9 cellular contexts compared by ENCODE assay signal in the genomic region with DNA sequence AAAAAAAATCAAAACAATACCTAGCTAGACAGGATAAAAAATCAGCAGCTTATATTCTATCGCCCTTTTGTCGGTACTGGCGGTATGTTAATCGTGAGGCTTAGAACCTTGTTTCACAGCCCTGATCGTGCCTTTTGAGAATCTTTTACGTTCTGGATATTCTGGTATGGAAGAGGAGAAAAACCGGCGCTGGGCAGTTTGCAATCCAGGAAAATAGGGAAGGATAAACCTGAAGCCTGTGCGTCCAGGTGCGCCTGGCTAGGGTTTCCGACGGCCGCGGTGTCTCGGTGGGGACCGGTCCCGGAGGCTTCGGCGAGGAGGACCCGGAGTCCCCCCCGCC. TPM values are rescaled to one million over a fixed set of nuclear protein-coding genes. Genes with fewer than 3 reads are reported as not detected.
DNase-seq lines count a peak whose midpoint lies in the region; ATAC-seq, FAIRE-seq and TF ChIP-seq lines count a peak whose summit lies in the region.
"Had no signal": no experiment of that assay in that cellular context is flagged by ENCODE, and none has a peak within 500 bp of the region (broad histone marks: within the 10 kb centered on the region; RNA-seq: fewer than 3 reads in every experiment).

No MANE protein-coding gene starts in this region.

- ATAC-seq in GM12878 (no peak), lung (ENCODE audit: insufficient read depth, low FRiP score) (no peak)

- POLR2A ChIA-PET in GM12878 (lab: Charles Lee), result no interaction called here

- H3K79me2 ChIP-seq in GM12878 (ENCODE audit: control insufficient read depth, insufficient read depth, low read length), result no peaks in the 10 kb centered on the region

- H3K9me3 ChIP-seq in GM12878 (replicated peaks; ENCODE audit: control insufficient read depth, insufficient read depth, low read length), result no peaks in the 10 kb centered on the region
- H3K9me3 ChIP-seq in lung (ENCODE audit: control insufficient read depth in 2 of 2, insufficient read depth in 1 of 2, low read length in 1 of 2), result no peaks in the 10 kb centered on the region
- no peaks in the 10 kb centered on the region for H3K9me3 ChIP-seq in tibial nerve

- H3K4me3 ChIP-seq in GM12878 (no peak overlapping the region), lung (peak overlapping the region; percentile 52), tibial nerve (peak overlapping the region; percentile 33 to 61 (median 46))

- H3K27ac Mint-ChIP-seq in activated naive CD4-positive, alpha-beta T cell treated with anti-CD3 and anti-CD28 coated beads for 36 hours, result no peak overlapping the region

- CTCF ChIA-PET in activated naive CD4-positive, alpha-beta T cell treated with anti-CD3 and anti-CD28 coated beads for 36 hours (lab: Charles Lee), result interaction anchor here (1.2 kb wide), 1 partner anchor 34 kb away, joined by 3 read pairs; no protein-coding TSS in a partner anchor
- CTCF ChIA-PET in GM12878 (lab: Yijun Ruan, JAX), result interaction anchor here (0.7 kb wide), 1 partner anchor 67 kb away, joined by 3 read pairs; no protein-coding TSS in a partner anchor

- H3K27me3 Mint-ChIP-seq in activated naive CD4-positive, alpha-beta T cell treated with anti-CD3 and anti-CD28 coated beads for 36 hours (ENCODE audit: low read depth), result peaks cover 60% of the 10 kb centered on the region

- SMC1A ChIA-PET in GM12878 (lab: Charles Lee; ENCODE audit: uncharacterized antibody, unreplicated experiment), result no interaction called here

- no peaks in the 10 kb centered on the region for H3K36me3 Mint-ChIP-seq in activated naive CD4-positive, alpha-beta T cell treated with anti-CD3 and anti-CD28 coated beads for 36 hours (ENCODE audit: low read depth)

- intact Hi-C loops in activated naive CD4-positive, alpha-beta T cell treated with anti-CD3 and anti-CD28 coated beads for 36 hours (cut with micrococcal nuclease), result loop anchor here (2.0 to 5.0 kb wide), 2 partner anchors 17 to 39 kb away; a partner anchor contains a TSS
- intact Hi-C loops in GM12878 (cut with micrococcal nuclease; ENCODE audit: unreplicated experiment), result no loop called here

- H3K27ac ChIP-seq in GM12878 (ENCODE audit: control insufficient read depth, insufficient read depth) (no peak overlapping the region), lung (ENCODE audit: low read depth in 1 of 2, low read length in 1 of 2) (peak overlapping the region in 1 of 2 donors; percentile 91), tibial nerve (peak overlapping the region in 1 of 4 donors; percentile 52), caudate nucleus (ENCODE audit: low read depth, low read length) (no peak overlapping the region)

- no peak for DNase-seq in activated naive CD4-positive, alpha-beta T cell treated with anti-CD3 and anti-CD28 coated beads for 36 hours
- DNase-seq in activated naive CD4-positive, alpha-beta T cell treated with Interleukin-2 at 50 U/mL for 16 hours, result no peak
- DNase-seq in GM12878 (ENCODE audit: low read depth, low spot score), result no peak
- DNase-seq in lung (ENCODE audit: low spot score), result no peak
- no peak for DNase-seq in tibial nerve (ENCODE audit: low spot score in 2 of 2)
- DNase-seq in SW480 (ENCODE audit: low spot score), result no peak
- no peak for DNase-seq in SKM-1 treated with dmso at 0.1 percent for 144 hours (lab: John Stamatoyannopoulos, UW; ENCODE audit: unreplicated experiment)
- DNase-seq in caudate nucleus (lab: John Stamatoyannopoulos, UW), result no peak

- no peak overlapping the region for H2AFZ ChIP-seq in GM12878 (ENCODE audit: control insufficient read depth, low read depth, low read length)

- RAD21 ChIA-PET in GM12878 (lab: Charles Lee; ENCODE audit: unreplicated experiment), result no interaction called here

- 53% methylated on average over 9 of the region's 21 CpGs for WGBS in GM12878 (ENCODE audit: insufficient coverage, insufficient replicate concordance, low lambda C conversion rate, missing lambda C conversion rate)
- WGBS in lung, 2 donors, result 7 to 9% methylated on average over 21 of the region's 21 CpGs
- WGBS in tibial nerve, 2 donors, result 14 to 15% methylated on average over 20 to 21 of the region's 21 CpGs

- no TSS peak for BruUV-seq in GM12878 (replicated peaks; lab: Mats Ljungman, UMichigan)

- H3K36me3 ChIP-seq in GM12878 (ENCODE audit: control insufficient read depth in 2 of 2, insufficient read depth in 2 of 2, low read length in 1 of 2) (no peaks in the 10 kb centered on the region), lung (ENCODE audit: control insufficient read depth in 2 of 2, insufficient read depth in 2 of 2, low read length in 2 of 2) (no peaks in the 10 kb centered on the region), tibial nerve (no peaks in the 10 kb centered on the region)

- no peaks in the 10 kb centered on the region for H4K20me1 ChIP-seq in GM12878 (ENCODE audit: control insufficient read depth, insufficient read depth)

- TF ChIP-seq RAD21 in GM12878 (IDR thresholded peaks at IDR 0.05; ENCODE audit: insufficient read depth, low read depth, low read length), result no peak

- no peak for TF ChIP-seq POLR2A in GM12878 (IDR thresholded peaks at IDR 0.05; ENCODE audit: low read depth, low read length)
- no peak for TF ChIP-seq POLR2A in tibial nerve (IDR thresholded peaks at IDR 0.05)

- in situ Hi-C loops in GM12878 (cut with MboI), result no loop called here

- H3K4me1 ChIP-seq in GM12878 (ENCODE audit: control insufficient read depth, insufficient read depth, low read length), result no peaks in the 10 kb centered on the region
- H3K4me1 ChIP-seq in lung (ENCODE audit: control insufficient read depth in 2 of 2, insufficient read depth in 2 of 2, low read length in 2 of 2), result peaks cover 0 to 5% of the 10 kb centered on the region in 2 donors
- peaks cover 0 to 24% (median 5%) of the 10 kb centered on the region in 4 donors for H3K4me1 ChIP-seq in tibial nerve

- H3K9ac ChIP-seq in GM12878 (ENCODE audit: control insufficient read depth, insufficient read depth, low read length), result no peak overlapping the region

- peak overlapping the region; percentile 64; the same call in 1 of the 2 replicates for H3K4me2 ChIP-seq in GM12878 (ENCODE audit: control insufficient read depth, insufficient read depth)

- peaks cover 4 to 7% of the 10 kb centered on the region in 2 experiments; a peak in 3 of 4 replicates for H3K27me3 ChIP-seq in GM12878 (replicated peaks in 1 of 2; ENCODE audit: control insufficient read depth in 2 of 2, insufficient read depth in 2 of 2, low read length in 1 of 2)
- H3K27me3 ChIP-seq in lung (ENCODE audit: control insufficient read depth, insufficient read depth), result no peaks in the 10 kb centered on the region
- peaks cover 4 to 84% of the 10 kb centered on the region in 2 donors for H3K27me3 ChIP-seq in tibial nerve

- peak overlapping the region; percentile 53 for H3K4me3 Mint-ChIP-seq in activated naive CD4-positive, alpha-beta T cell treated with anti-CD3 and anti-CD28 coated beads for 36 hours

- no peaks in the 10 kb centered on the region for H3K9me3 Mint-ChIP-seq in activated naive CD4-positive, alpha-beta T cell treated with anti-CD3 and anti-CD28 coated beads for 36 hours

- no peak for FAIRE-seq in GM12878 (lab: Jason Lieb, UNC)

- TF ChIP-seq EP300 in GM12878 (IDR thresholded peaks at IDR 0.05; ENCODE audit: borderline replicate concordance in 1 of 2, control insufficient read depth in 1 of 2, low read depth in 2 of 2, low read length in 2 of 2) (no peak), tibial nerve (IDR thresholded peaks at IDR 0.05) (no peak)

- no peak for TF ChIP-seq CTCF in GM12878 (IDR thresholded peaks at IDR 0.05 in 2 of 3, conservative IDR thresholded peaks at IDR 0.05 in 1 of 3; ENCODE audit: control insufficient read depth in 2 of 3, extremely low read depth in 1 of 3, insufficient read depth in 1 of 3, low read depth in 3 of 3, low read length in 3 of 3)
- no peak for TF ChIP-seq CTCF in lung (IDR thresholded peaks at IDR 0.05; ENCODE audit: control extremely low read depth, extremely low read depth)
- TF ChIP-seq CTCF in tibial nerve (IDR thresholded peaks at IDR 0.05), result no peak

- H3K4me1 Mint-ChIP-seq in activated naive CD4-positive, alpha-beta T cell treated with anti-CD3 and anti-CD28 coated beads for 36 hours (ENCODE audit: low read depth), result peaks cover 11% of the 10 kb centered on the region

RNA-seq across cellular contexts. Expression of a gene that starts 0.3 kb away (rescaled TPM):
- under 1 TPM in 1 of 2 experiments, not detected in 1; 0.05 TPM for total RNA-seq in activated naive CD4-positive, alpha-beta T cell treated with anti-CD3 and anti-CD28 coated beads for 36 hours
- 2.8 and 3.9 TPM in 2 replicates for total RNA-seq in GM12878 (2013; cell fraction: nucleolus; rRNA removed)
- total RNA-seq in GM12878 (2014; rRNA removed), result not detected in 2 replicates
- 0.04 TPM in 1 of 2 replicates, not detected in the other for total RNA-seq in GM12878 (2014; rRNA removed; fragmentation: Illumina TruSeq; extraction: Trizol)
- total RNA-seq in GM12878 (2021), result 0.08 TPM in 1 of 2 replicates, not detected in the other
- 0.07 TPM for polyA plus RNA-seq in GM12878 (2011; ENCODE audit: low read depth)
- 0.04 and 0.11 TPM in 2 replicates for polyA plus RNA-seq in GM12878 (2011; rRNA removed)
- 0.01 and 0.05 TPM in 2 replicates for polyA plus RNA-seq in GM12878 (2011; cell fraction: cytosol; rRNA removed)
- 0.45 and 0.50 TPM in 2 replicates for polyA plus RNA-seq in GM12878 (2011; cell fraction: nucleus; rRNA removed)
- polyA plus RNA-seq in GM12878 (2012), result 0.13 and 0.14 TPM in 2 replicates
- polyA plus RNA-seq in GM12878 (2014; fragmentation: Illumina TruSeq; extraction: Trizol), result 0.06 and 0.08 TPM in 2 replicates
- under 1 TPM in 1 of 2 experiments, not detected in 1; 0.05 TPM for polyA plus RNA-seq in GM12878 (2014; fragmentation: Nextera tagmentation; extraction: Ambion mirVana)
- 0.03 and 0.09 TPM in 2 replicates for polyA plus RNA-seq in GM12878 (2014; rRNA removed)
- under 1 TPM in 1 of 2 experiments, not detected in 1; 0.04 TPM for polyA plus RNA-seq in GM12878 (2016; fragmentation: Nextera tagmentation; extraction: Ambion mirVana)
- 0.05 and 0.15 TPM in 2 replicates for polyA minus RNA-seq in GM12878 (2011; rRNA and poly(A)+ RNA removed)
- not detected in 2 replicates for polyA minus RNA-seq in GM12878 (2011; cell fraction: cytosol; rRNA and poly(A)+ RNA removed)
- polyA minus RNA-seq in GM12878 (2011; cell fraction: nucleus; rRNA and poly(A)+ RNA removed), result 0.12 TPM in 1 of 2 replicates, not detected in the other
- 1 to 10 TPM in 1 of 2 donors, under 1 TPM in 1; 0.31 to 1.4 TPM for total RNA-seq in lung
- 1 to 10 TPM in 1 of 2 donors, under 1 TPM in 1; 0.81 to 1.3 TPM for polyA plus RNA-seq in lung
- total RNA-seq in tibial nerve, result 1 to 10 TPM; 1.5 to 3.5 (median 2.4) TPM
- total RNA-seq: T-helper 1 cell treated with Interleukin-12 subunit alpha and Interleukin-12 subunit beta and Interleukin-4 antibody, amounts not matched to agents 30 ng/mL and 1 ng/mL, for 36 hours had no signal

RNA-seq across cellular contexts. Expression of a gene that starts 17.6 kb away (rescaled TPM):
- total RNA-seq in activated naive CD4-positive, alpha-beta T cell treated with anti-CD3 and anti-CD28 coated beads for 36 hours, result 10 to 100 TPM; 15.2 to 16.4 TPM
- total RNA-seq in GM12878 (2013; cell fraction: nucleolus; rRNA removed), result 17.6 and 17.8 TPM in 2 replicates
- total RNA-seq in GM12878 (2014; rRNA removed) (5.0 and 5.5 TPM in 2 replicates), GM12878 (2014; rRNA removed; fragmentation: Illumina TruSeq; extraction: Trizol) (2.8 TPM in 2 replicates), GM12878 (2021) (7.4 and 8.3 TPM in 2 replicates), lung (1 to 10 TPM; 2.6 to 4.5 TPM), tibial nerve (1 to 10 TPM; 6.5 to 6.8 (median 6.5) TPM)
- 2.0 TPM for polyA plus RNA-seq in GM12878 (2011; ENCODE audit: low read depth)
- polyA plus RNA-seq in GM12878 (2011; rRNA removed) (2.0 and 4.4 TPM in 2 replicates), GM12878 (2014; fragmentation: Illumina TruSeq; extraction: Trizol) (1.4 and 3.3 TPM in 2 replicates), GM12878 (2014; fragmentation: Nextera tagmentation; extraction: Ambion mirVana) (under 1 TPM; 0.27 to 0.80 TPM), GM12878 (2014; rRNA removed) (6.2 and 7.4 TPM in 2 replicates), GM12878 (2016; fragmentation: Nextera tagmentation; extraction: Ambion mirVana) (1 to 10 TPM; 5.8 to 7.3 TPM), lung (1 to 10 TPM; 4.2 to 6.0 TPM)
- polyA plus RNA-seq in GM12878 (2011; cell fraction: cytosol; rRNA removed), result 7.4 and 10.4 TPM in 2 replicates
- polyA plus RNA-seq in GM12878 (2011; cell fraction: nucleus; rRNA removed), result 44.0 and 45.2 TPM in 2 replicates
- 4.8 and 5.5 TPM in 2 replicates for polyA plus RNA-seq in GM12878 (2012)
- polyA minus RNA-seq in GM12878 (2011; rRNA and poly(A)+ RNA removed), result 3.1 and 7.4 TPM in 2 replicates
- polyA minus RNA-seq in GM12878 (2011; cell fraction: cytosol; rRNA and poly(A)+ RNA removed), result 2.9 and 4.5 TPM in 2 replicates
- polyA minus RNA-seq in GM12878 (2011; cell fraction: nucleus; rRNA and poly(A)+ RNA removed), result 11.7 and 17.6 TPM in 2 replicates

RNA-seq across cellular contexts. Expression of a gene that starts 27.8 kb away (rescaled TPM):
- 1 to 10 TPM; 6.6 to 8.5 TPM for total RNA-seq in activated naive CD4-positive, alpha-beta T cell treated with anti-CD3 and anti-CD28 coated beads for 36 hours
- total RNA-seq in GM12878 (2013; cell fraction: nucleolus; rRNA removed), result 16.8 and 17.3 TPM in 2 replicates
- 3.3 TPM in 2 replicates for total RNA-seq in GM12878 (2014; rRNA removed)
- 2.5 and 3.2 TPM in 2 replicates for total RNA-seq in GM12878 (2014; rRNA removed; fragmentation: Illumina TruSeq; extraction: Trizol)
- 5.9 and 6.2 TPM in 2 replicates for total RNA-seq in GM12878 (2021)
- polyA plus RNA-seq in GM12878 (2011; ENCODE audit: low read depth), result 4.9 TPM
- 7.5 and 9.0 TPM in 2 replicates for polyA plus RNA-seq in GM12878 (2011; rRNA removed)
- polyA plus RNA-seq in GM12878 (2011; cell fraction: cytosol; rRNA removed), result 10.0 and 13.9 TPM in 2 replicates
- 12.1 and 15.3 TPM in 2 replicates for polyA plus RNA-seq in GM12878 (2011; cell fraction: nucleus; rRNA removed)
- polyA plus RNA-seq in GM12878 (2012), result 6.4 and 8.0 TPM in 2 replicates
- 3.4 and 3.7 TPM in 2 replicates for polyA plus RNA-seq in GM12878 (2014; fragmentation: Illumina TruSeq; extraction: Trizol)
- 1 to 10 TPM in 1 of 2 experiments, under 1 TPM in 1; 0.68 to 1.0 TPM for polyA plus RNA-seq in GM12878 (2014; fragmentation: Nextera tagmentation; extraction: Ambion mirVana)
- polyA plus RNA-seq in GM12878 (2014; rRNA removed), result 5.0 and 5.5 TPM in 2 replicates
- 1 to 10 TPM; 3.2 to 3.3 TPM for polyA plus RNA-seq in GM12878 (2016; fragmentation: Nextera tagmentation; extraction: Ambion mirVana)
- 8.9 and 15.8 TPM in 2 replicates for polyA minus RNA-seq in GM12878 (2011; rRNA and poly(A)+ RNA removed)
- polyA minus RNA-seq in GM12878 (2011; cell fraction: cytosol; rRNA and poly(A)+ RNA removed), result 2.7 and 4.0 TPM in 2 replicates
- polyA minus RNA-seq in GM12878 (2011; cell fraction: nucleus; rRNA and poly(A)+ RNA removed), result 6.9 and 12.7 TPM in 2 replicates
- 10 to 100 TPM in 1 of 2 donors, 1 to 10 TPM in 1; 3.4 to 13.6 TPM for total RNA-seq in lung
- polyA plus RNA-seq in lung, result 1 to 10 TPM; 4.2 to 8.2 TPM
- total RNA-seq in tibial nerve, result 1 to 10 TPM; 4.4 to 8.4 (median 5.6) TPM

RNA-seq across cellular contexts. Expression of a gene that starts 39.8 kb away (rescaled TPM):
- total RNA-seq in activated naive CD4-positive, alpha-beta T cell treated with anti-CD3 and anti-CD28 coated beads for 36 hours, result 100 to 1,000 TPM; 181 to 202 TPM
- 44.7 and 51.5 TPM in 2 replicates for total RNA-seq in GM12878 (2013; cell fraction: nucleolus; rRNA removed)
- total RNA-seq in GM12878 (2014; rRNA removed) (58.7 and 68.4 TPM in 2 replicates), GM12878 (2014; rRNA removed; fragmentation: Illumina TruSeq; extraction: Trizol) (89.3 and 96.9 TPM in 2 replicates), GM12878 (2021) (166 and 170 TPM in 2 replicates), lung (10 to 100 TPM; 33.8 to 93.0 TPM), tibial nerve (10 to 100 TPM; 20.5 to 28.8 (median 24.9) TPM)
- 70.3 TPM for polyA plus RNA-seq in GM12878 (2011; ENCODE audit: low read depth)
- polyA plus RNA-seq in GM12878 (2011; rRNA removed) (203 and 210 TPM in 2 replicates), GM12878 (2014; fragmentation: Illumina TruSeq; extraction: Trizol) (146 and 154 TPM in 2 replicates), GM12878 (2014; fragmentation: Nextera tagmentation; extraction: Ambion mirVana) (100 to 1,000 TPM; 267 to 271 TPM), GM12878 (2014; rRNA removed) (124 and 141 TPM in 2 replicates), GM12878 (2016; fragmentation: Nextera tagmentation; extraction: Ambion mirVana) (100 to 1,000 TPM; 235 to 250 TPM), lung (10 to 100 TPM; 57.1 to 86.6 TPM)
- 138 and 147 TPM in 2 replicates for polyA plus RNA-seq in GM12878 (2011; cell fraction: cytosol; rRNA removed)
- polyA plus RNA-seq in GM12878 (2011; cell fraction: nucleus; rRNA removed), result 80.0 and 90.5 TPM in 2 replicates
- 98.8 and 101 TPM in 2 replicates for polyA plus RNA-seq in GM12878 (2012)
- 119 and 123 TPM in 2 replicates for polyA minus RNA-seq in GM12878 (2011; rRNA and poly(A)+ RNA removed)
- 49.6 and 52.4 TPM in 2 replicates for polyA minus RNA-seq in GM12878 (2011; cell fraction: cytosol; rRNA and poly(A)+ RNA removed)
- 24.2 and 33.5 TPM in 2 replicates for polyA minus RNA-seq in GM12878 (2011; cell fraction: nucleus; rRNA and poly(A)+ RNA removed)

RNA-seq across cellular contexts. Expression of a gene that starts 43.5 kb away (rescaled TPM):
- 1 to 10 TPM; 1.5 to 1.7 TPM for total RNA-seq in activated naive CD4-positive, alpha-beta T cell treated with anti-CD3 and anti-CD28 coated beads for 36 hours
- total RNA-seq in GM12878 (2013; cell fraction: nucleolus; rRNA removed), result 1.5 and 1.7 TPM in 2 replicates
- total RNA-seq in GM12878 (2014; rRNA removed), result 0.06 and 0.22 TPM in 2 replicates
- 0.04 and 0.09 TPM in 2 replicates for total RNA-seq in GM12878 (2014; rRNA removed; fragmentation: Illumina TruSeq; extraction: Trizol)
- 0.27 and 0.28 TPM in 2 replicates for total RNA-seq in GM12878 (2021)
- 0.33 TPM for polyA plus RNA-seq in GM12878 (2011; ENCODE audit: low read depth)
- 0.08 and 0.10 TPM in 2 replicates for polyA plus RNA-seq in GM12878 (2011; rRNA removed)
- polyA plus RNA-seq in GM12878 (2011; cell fraction: cytosol; rRNA removed), result 0.07 and 0.10 TPM in 2 replicates
- 0.15 and 0.19 TPM in 2 replicates for polyA plus RNA-seq in GM12878 (2011; cell fraction: nucleus; rRNA removed)
- polyA plus RNA-seq in GM12878 (2012), result 0.28 and 0.38 TPM in 2 replicates
- 0.07 and 0.11 TPM in 2 replicates for polyA plus RNA-seq in GM12878 (2014; fragmentation: Illumina TruSeq; extraction: Trizol)
- under 1 TPM; 0.02 to 0.11 TPM for polyA plus RNA-seq in GM12878 (2014; fragmentation: Nextera tagmentation; extraction: Ambion mirVana)
- 0.11 TPM in 1 of 2 replicates, not detected in the other for polyA plus RNA-seq in GM12878 (2014; rRNA removed)
- under 1 TPM; 0.08 to 0.26 TPM for polyA plus RNA-seq in GM12878 (2016; fragmentation: Nextera tagmentation; extraction: Ambion mirVana)
- 0.05 and 0.07 TPM in 2 replicates for polyA minus RNA-seq in GM12878 (2011; rRNA and poly(A)+ RNA removed)
- polyA minus RNA-seq in GM12878 (2011; cell fraction: cytosol; rRNA and poly(A)+ RNA removed), result not detected in 2 replicates
- 0.10 and 0.12 TPM in 2 replicates for polyA minus RNA-seq in GM12878 (2011; cell fraction: nucleus; rRNA and poly(A)+ RNA removed)
- total RNA-seq in lung, result 1 to 10 TPM; 3.9 to 6.3 TPM
- polyA plus RNA-seq in lung, result 1 to 10 TPM; 2.4 to 2.9 TPM
- 10 to 100 TPM in 1 of 4 donors, 1 to 10 TPM in 3; 8.1 to 10.3 (median 8.4) TPM for total RNA-seq in tibial nerve
